Comparison of ENCODE assay signal across 8 cellular contexts in genomic region chr16:674968-675883, GRCh38. TPM values are rescaled to one million over a fixed set of nuclear protein-coding genes. Genes with fewer than 3 reads are reported as not detected.
DNase-seq lines count a peak whose midpoint lies in the region; ATAC-seq and TF ChIP-seq lines count a peak whose summit lies in the region.

Gene RHBDL1, plus strand, starts transcription at chr16:675671. Its CDS starts 120 bp downstream, at chr16:675791.

- no peaks in the 10 kb centered on the region for H3K9me3 Mint-ChIP-seq in activated naive CD4-positive, alpha-beta T cell treated with anti-CD3 and anti-CD28 coated beads, Interleukin-2, amount 50 U/mL, for 24 hours
- no peaks in the 10 kb centered on the region for H3K9me3 Mint-ChIP-seq in type B pancreatic cell

- no peak for ATAC-seq in GM19452 (IDR thresholded peaks at IDR 0.05; ENCODE audit: unreplicated experiment)

- peaks cover 9% of the 10 kb centered on the region for H3K4me1 Mint-ChIP-seq in activated naive CD4-positive, alpha-beta T cell treated with anti-CD3 and anti-CD28 coated beads, Interleukin-2, amount 50 U/mL, for 24 hours
- H3K4me1 Mint-ChIP-seq in type B pancreatic cell (ENCODE audit: unreplicated experiment): no peaks in the 10 kb centered on the region

- peaks cover 1% of the 10 kb centered on the region for H3K27me3 Mint-ChIP-seq in activated naive CD4-positive, alpha-beta T cell treated with anti-CD3 and anti-CD28 coated beads, Interleukin-2, amount 50 U/mL, for 24 hours
- peaks cover 5% of the 10 kb centered on the region for H3K27me3 Mint-ChIP-seq in type B pancreatic cell

- no peak for DNase-seq in activated naive CD4-positive, alpha-beta T cell (lab: John Stamatoyannopoulos, UW)
- DNase-seq in amygdala (lab: John Stamatoyannopoulos, UW) (peak in 32 of 56 donors; percentile 17 to 78 (median 40)), inferior parietal cortex (ENCODE audit: extremely low spot score) (peak; percentile 20), type B pancreatic cell (ENCODE audit: extremely low spot score, unreplicated experiment) (no peak), NCI-H774 (lab: John Stamatoyannopoulos, UW) (no peak)
- DNase-seq in stimulated activated CD4-positive, alpha-beta T cell treated with anti-CD3 and anti-CD28 coated beads, Interleukin-4, amount 100 ng/mL, for 4 hours: no peak

- peak within 1 kb of the TSS; percentile 11 for H3K4me3 Mint-ChIP-seq in activated naive CD4-positive, alpha-beta T cell treated with anti-CD3 and anti-CD28 coated beads, Interleukin-2, amount 50 U/mL, for 24 hours
- peak within 1 kb of the TSS; percentile 69 for H3K4me3 Mint-ChIP-seq in type B pancreatic cell

- H3K36me3 Mint-ChIP-seq in activated naive CD4-positive, alpha-beta T cell treated with anti-CD3 and anti-CD28 coated beads, Interleukin-2, amount 50 U/mL, for 24 hours: no peaks in the 10 kb centered on the region
- H3K36me3 Mint-ChIP-seq in type B pancreatic cell: no peaks in the 10 kb centered on the region

- TF ChIP-seq CTCF in type B pancreatic cell (conservative IDR thresholded peaks at IDR 0.05): no peak

- H3K27ac Mint-ChIP-seq in activated naive CD4-positive, alpha-beta T cell treated with anti-CD3 and anti-CD28 coated beads, Interleukin-2, amount 50 U/mL, for 24 hours: no peak within 1 kb of the TSS
- peak within 1 kb of the TSS; percentile 29 for H3K27ac Mint-ChIP-seq in type B pancreatic cell

RNA-seq across cellular contexts. Expression of gene RHBDL1, which starts in this region (rescaled TPM):
- total RNA-seq in type B pancreatic cell (ENCODE audit: low replicate concordance): 2.2 and 2.7 TPM in 2 replicates

Comparison
In these comparisons a context has a peak if more than half of its experiments do, and no peak if none do; other contexts are left out.
1. DNase-seq: peak in amygdala (32 of 56) and inferior parietal cortex (single experiment); none in activated naive CD4-positive, alpha-beta T cell (0 of 4), type B pancreatic cell (single experiment), stimulated activated CD4-positive, alpha-beta T cell treated with anti-CD3 and anti-CD28 coated beads, Interleukin-4, amount 100 ng/mL, for 4 hours (0 of 2) and NCI-H774 (single experiment).